ENCODE assay signal across 16 cellular contexts in genomic region chr21:31141389-31142021, GRCh38.
"Had no signal": no experiment of that assay in that cellular context is flagged by ENCODE, and none has a peak within 500 bp of the region (broad histone marks: within the 10 kb centered on the region; RNA-seq: fewer than 3 reads in every experiment).

No MANE protein-coding gene starts in this region.

- H3K4me1 Mint-ChIP-seq: stimulated activated effector memory CD8-positive, alpha-beta T cell treated with anti-CD3 and anti-CD28 coated beads, Interleukin-12 subunit alpha, Interleukin-12 subunit beta, amount 100 ng/mL, for 72 hours had no signal

- H3K27me3 ChIP-seq: ascending aorta, breast epithelium, ovary, thyroid gland had no signal

- H3K27ac ChIP-seq: ascending aorta, breast epithelium, epithelial cell of prostate, ovary, thyroid gland had no signal

- H3K4me3 Mint-ChIP-seq: activated CD8-positive, alpha-beta T cell treated with anti-CD3 and anti-CD28 coated beads, Interleukin-2, amount 10 ng/mL, durations not matched to agents 7 days and 5 days; stimulated activated effector memory CD8-positive, alpha-beta T cell treated with anti-CD3 and anti-CD28 coated beads, Interleukin-12 subunit alpha, Interleukin-12 subunit beta, amount 100 ng/mL, for 72 hours had no signal

- H3K4me1 ChIP-seq: ascending aorta, breast epithelium, thyroid gland had no signal

- H3K36me3 ChIP-seq: ascending aorta, breast epithelium, ovary, thyroid gland had no signal

- H3K27ac Mint-ChIP-seq: activated CD8-positive, alpha-beta T cell treated with anti-CD3 and anti-CD28 coated beads, Interleukin-2, amount 10 ng/mL, durations not matched to agents 7 days and 5 days; stimulated activated effector memory CD8-positive, alpha-beta T cell treated with anti-CD3 and anti-CD28 coated beads, Interleukin-12 subunit alpha, Interleukin-12 subunit beta, amount 100 ng/mL, for 72 hours had no signal

- H3K9me3 ChIP-seq: ascending aorta, breast epithelium, ovary, thyroid gland had no signal

- H3K4me3 ChIP-seq: ascending aorta, breast epithelium, ovary, thyroid gland had no signal

- ATAC-seq: activated CD8-positive, alpha-beta T cell treated with anti-CD3 and anti-CD28 coated beads, Interleukin-2, amount 10 ng/mL, durations not matched to agents 7 days and 5 days; stimulated activated effector memory CD8-positive, alpha-beta T cell treated with anti-CD3 and anti-CD28 coated beads, Interleukin-12 subunit alpha, Interleukin-12 subunit beta, amount 100 ng/mL, for 72 hours had no signal

- DNase-seq: activated CD4-positive, CD25-positive, alpha-beta regulatory T cell treated with anti-CD3 and anti-CD28 coated beads, Interleukin-2, amount 50 U/mL, for 72 hours; activated CD8-positive, alpha-beta memory T cell treated with anti-CD3 and anti-CD28 coated beads, Interleukin-2, amount 50 U/mL, for 4 hours; activated CD8-positive, alpha-beta T cell treated with anti-CD3 and anti-CD28 coated beads, Interleukin-2, amount 10 ng/mL, durations not matched to agents 7 days and 5 days; activated naive CD4-positive, alpha-beta T cell treated with Interleukin-2 at 50 U/mL for 16 hours; cerebellar nuclear complex; effector CD8-positive, alpha-beta T cell; foreskin melanocyte; midbrain; ovary; stimulated activated CD4-positive, alpha-beta T cell treated with anti-CD3 and anti-CD28 coated beads, Interleukin-12 subunit alpha, Interleukin-12 subunit beta, amount 100 ng/mL, for 4 hours; T1000 had no signal

- H3K9me3 Mint-ChIP-seq: stimulated activated effector memory CD8-positive, alpha-beta T cell treated with anti-CD3 and anti-CD28 coated beads, Interleukin-12 subunit alpha, Interleukin-12 subunit beta, amount 100 ng/mL, for 72 hours had no signal
